ENCODE assay signal across 13 cellular contexts in genomic region chr11:48080301-48080861, GRCh38.
DNase-seq lines count a peak whose midpoint lies in the region; ATAC-seq and TF ChIP-seq lines count a peak whose summit lies in the region.
"Had no signal": no experiment of that assay in that cellular context is flagged by ENCODE, and none has a peak within 500 bp of the region (broad histone marks: within the 10 kb centered on the region; RNA-seq: fewer than 3 reads in every experiment).

No MANE protein-coding gene starts in this region.

- ATAC-seq in WTC11, result no peak
- no peak for ATAC-seq in memory B cell (ENCODE audit: low read depth)
- no peak for ATAC-seq in stimulated activated memory B cell treated with anti-CD40 and anti-IgM and Interleukin-4, amounts not matched to agents 10 μg/mL and 1 μg/mL and 100 μg/mL, for 72 hours

- no peaks in the 10 kb centered on the region for H3K27me3 Mint-ChIP-seq in activated T-cell treated with anti-CD3 and anti-CD28 coated beads, Interleukin-2, amount 50 U/mL, for 24 hours
- H3K27me3 Mint-ChIP-seq in WTC11 (ENCODE audit: low read depth), result no peaks in the 10 kb centered on the region
- no peaks in the 10 kb centered on the region for H3K27me3 Mint-ChIP-seq in memory B cell
- no peaks in the 10 kb centered on the region for H3K27me3 Mint-ChIP-seq in stimulated activated memory B cell treated with anti-CD40 and anti-IgM and Interleukin-4, amounts not matched to agents 10 μg/mL and 1 μg/mL and 100 μg/mL, for 72 hours

- H3K9me3 Mint-ChIP-seq in activated T-cell treated with anti-CD3 and anti-CD28 coated beads, Interleukin-2, amount 50 U/mL, for 24 hours, result no peaks in the 10 kb centered on the region
- H3K9me3 Mint-ChIP-seq in WTC11 (peaks cover 7% of the 10 kb centered on the region), memory B cell (no peaks in the 10 kb centered on the region)
- H3K9me3 Mint-ChIP-seq in stimulated activated memory B cell treated with anti-CD40 and anti-IgM and Interleukin-4, amounts not matched to agents 10 μg/mL and 1 μg/mL and 100 μg/mL, for 72 hours, result no peaks in the 10 kb centered on the region

- CTCF ChIA-PET in WTC11 (lab: Charles Lee), result no interaction called here

- DNase-seq in activated T-cell treated with anti-CD3 and anti-CD28 coated beads, Interleukin-2, amount 50 U/mL, for 24 hours, result no peak
- DNase-seq in activated T-cell treated with anti-CD3 and anti-CD28 coated beads, Interleukin-2, amount 50 U/mL, for 48 hours, result no peak
- DNase-seq in WTC11 (ENCODE audit: low spot score), result no peak
- no peak for DNase-seq in memory B cell (ENCODE audit: low spot score in 2 of 2)
- DNase-seq in NCI-H2107 (lab: John Stamatoyannopoulos, UW), result no peak
- no peak for DNase-seq in activated CD4-positive, CD25-positive, alpha-beta regulatory T cell (lab: John Stamatoyannopoulos, UW)
- DNase-seq in DMS 273 (lab: John Stamatoyannopoulos, UW; ENCODE audit: unreplicated experiment), result no peak
- DNase-seq: effector memory CD4-positive, alpha-beta T cell; H7; NCI-H510A treated with DMSO at 0.1 percent for 48 hours; stimulated activated CD4-positive, alpha-beta T cell treated with anti-CD3 and anti-CD28 coated beads, Interleukin-4, amount 100 ng/mL, for 1 hour; transverse colon had no signal

- peaks cover 15% of the 10 kb centered on the region for H3K36me3 Mint-ChIP-seq in activated T-cell treated with anti-CD3 and anti-CD28 coated beads, Interleukin-2, amount 50 U/mL, for 24 hours (ENCODE audit: low read depth)
- H3K36me3 Mint-ChIP-seq in WTC11 (peaks cover 10% of the 10 kb centered on the region), memory B cell (peaks cover 17% of the 10 kb centered on the region)
- H3K36me3 Mint-ChIP-seq in stimulated activated memory B cell treated with anti-CD40 and anti-IgM and Interleukin-4, amounts not matched to agents 10 μg/mL and 1 μg/mL and 100 μg/mL, for 72 hours, result peaks cover 21% of the 10 kb centered on the region

- H3K4me1 Mint-ChIP-seq in activated T-cell treated with anti-CD3 and anti-CD28 coated beads, Interleukin-2, amount 50 U/mL, for 24 hours (ENCODE audit: low read depth), result peaks cover 50% of the 10 kb centered on the region
- H3K4me1 Mint-ChIP-seq in WTC11, result peaks cover 13% of the 10 kb centered on the region
- H3K4me1 Mint-ChIP-seq in memory B cell, result peaks cover 35% of the 10 kb centered on the region
- peaks cover 48% of the 10 kb centered on the region for H3K4me1 Mint-ChIP-seq in stimulated activated memory B cell treated with anti-CD40 and anti-IgM and Interleukin-4, amounts not matched to agents 10 μg/mL and 1 μg/mL and 100 μg/mL, for 72 hours

- TF ChIP-seq CTCF in WTC11 (IDR thresholded peaks at IDR 0.05), result no peak

- POLR2A ChIA-PET in WTC11 (lab: Charles Lee), result interaction anchor here (1.5 kb wide), 1 partner anchor 8 kb away, joined by 3 read pairs; no protein-coding TSS in a partner anchor

- H3K4me3 Mint-ChIP-seq in activated T-cell treated with anti-CD3 and anti-CD28 coated beads, Interleukin-2, amount 50 U/mL, for 24 hours, result no peak overlapping the region
- H3K4me3 Mint-ChIP-seq in WTC11 (no peak overlapping the region), memory B cell (no peak overlapping the region)
- H3K4me3 Mint-ChIP-seq in stimulated activated memory B cell treated with anti-CD40 and anti-IgM and Interleukin-4, amounts not matched to agents 10 μg/mL and 1 μg/mL and 100 μg/mL, for 72 hours, result no peak overlapping the region

- peak overlapping the region; percentile 57 for H3K27ac Mint-ChIP-seq in activated T-cell treated with anti-CD3 and anti-CD28 coated beads, Interleukin-2, amount 50 U/mL, for 24 hours
- H3K27ac Mint-ChIP-seq in WTC11, result peak overlapping the region; percentile 78
- H3K27ac Mint-ChIP-seq in memory B cell, result peak overlapping the region; percentile 31
- peak overlapping the region; percentile 44 for H3K27ac Mint-ChIP-seq in stimulated activated memory B cell treated with anti-CD40 and anti-IgM and Interleukin-4, amounts not matched to agents 10 μg/mL and 1 μg/mL and 100 μg/mL, for 72 hours

TF ChIP-seq in WTC11, 78 proteins besides CTCF, POLR2A, EP300 and RAD21:
- TF ChIP-seq ZNF396 (CRISPR knock-in tag; IDR thresholded peaks at IDR 0.05; ENCODE audit: borderline replicate concordance), result no peak
- no peak for TF ChIP-seq ESRRA (CRISPR knock-in tag; IDR thresholded peaks at IDR 0.05; ENCODE audit: borderline replicate concordance)
- TF ChIP-seq GRHL2 (CRISPR knock-in tag; IDR thresholded peaks at IDR 0.05; ENCODE audit: insufficient replicate concordance, severe bottlenecking), result no peak
- TF ChIP-seq ZNF121 (CRISPR knock-in tag; IDR thresholded peaks at IDR 0.05), result no peak
- TF ChIP-seq E2F4 (CRISPR knock-in tag; IDR thresholded peaks at IDR 0.05; ENCODE audit: borderline replicate concordance, low read depth), result no peak
- TF ChIP-seq ZNF317 (CRISPR knock-in tag; IDR thresholded peaks at IDR 0.05; ENCODE audit: borderline replicate concordance, low read depth), result no peak
- no peak for TF ChIP-seq GTF2I (CRISPR knock-in tag; conservative IDR thresholded peaks at IDR 0.05)
- no peak for TF ChIP-seq ZNF232 (CRISPR knock-in tag; IDR thresholded peaks at IDR 0.05)
- TF ChIP-seq ZNF138 (CRISPR knock-in tag; conservative IDR thresholded peaks at IDR 0.05), result no peak
- no peak for TF ChIP-seq MYBL2 (CRISPR knock-in tag; IDR thresholded peaks at IDR 0.05)
- TF ChIP-seq JAZF1 (CRISPR knock-in tag; IDR thresholded peaks at IDR 0.05), result no peak
- TF ChIP-seq SMAD3 (CRISPR knock-in tag; IDR thresholded peaks at IDR 0.05; ENCODE audit: borderline replicate concordance), result no peak
- no peak for TF ChIP-seq FOXJ3 (CRISPR knock-in tag; IDR thresholded peaks at IDR 0.05; ENCODE audit: borderline replicate concordance)
- TF ChIP-seq TP53 (CRISPR knock-in tag; IDR thresholded peaks at IDR 0.05), result no peak
- TF ChIP-seq ARID4B (CRISPR knock-in tag; IDR thresholded peaks at IDR 0.05; ENCODE audit: borderline replicate concordance), result no peak
- TF ChIP-seq OVOL2 (CRISPR knock-in tag; IDR thresholded peaks at IDR 0.05; ENCODE audit: borderline replicate concordance), result no peak
